1 cellular context compared by ENCODE assay signal in the genomic region with DNA sequence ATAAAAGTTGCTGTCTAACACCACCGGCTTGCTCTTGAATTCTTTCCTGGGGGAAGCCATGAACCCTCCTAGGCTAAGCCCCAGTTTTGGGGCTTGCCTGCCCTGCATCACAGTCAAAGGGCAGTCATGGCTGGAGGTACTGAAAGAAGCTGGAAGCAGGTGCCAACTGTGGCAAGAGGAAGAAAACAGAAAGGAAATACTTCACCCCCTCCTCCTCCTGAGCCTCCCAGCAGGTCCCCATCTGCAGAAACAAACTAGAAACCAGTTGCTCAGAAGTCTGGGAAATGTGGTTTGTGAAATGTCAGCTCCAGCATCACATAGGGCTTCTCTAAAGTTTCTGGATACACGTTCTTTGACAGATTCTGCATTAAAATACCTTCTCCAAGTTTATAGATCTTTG.
TF ChIP-seq lines count a peak whose summit lies in the region.

No MANE protein-coding gene starts in this region.

TF ChIP-seq in SK-N-SH, 30 proteins besides CTCF, POLR2A, EP300 and RAD21 (continued from another document):
- TF ChIP-seq EZH2phosphoT487 (IDR thresholded peaks at IDR 0.05; ENCODE audit: borderline replicate concordance, low read depth) (no peak), USF2 (IDR thresholded peaks at IDR 0.05; ENCODE audit: borderline replicate concordance, low read depth, low read length) (no peak), ELF1 (IDR thresholded peaks at IDR 0.05) (no peak), RXRA (IDR thresholded peaks at IDR 0.05; ENCODE audit: borderline replicate concordance, low read depth) (no peak), POLR2AphosphoS5 (IDR thresholded peaks at IDR 0.05; ENCODE audit: low read depth, low read length) (no peak), TEAD4 (IDR thresholded peaks at IDR 0.05; ENCODE audit: borderline replicate concordance, insufficient read depth) (no peak), RFX5 (IDR thresholded peaks at IDR 0.05; ENCODE audit: low read length) (no peak)
